31 cellular contexts compared by ENCODE assay signal in genomic region chr4:60345397-60345796, GRCh38.
DNase-seq lines count a peak whose midpoint lies in the region; ATAC-seq and TF ChIP-seq lines count a peak whose summit lies in the region.
"Had no signal": no experiment of that assay in that cellular context is flagged by ENCODE, and none has a peak within 500 bp of the region (broad histone marks: within the 10 kb centered on the region; RNA-seq: fewer than 3 reads in every experiment).

No MANE protein-coding gene starts in this region.

- POLR2A ChIA-PET in activated CD4-positive, alpha-beta memory T cell treated with anti-CD3 and anti-CD28 coated beads for 36 hours (lab: Charles Lee) = no interaction called here

- no peak overlapping the region for H3K4me2 ChIP-seq in osteoblast (ENCODE audit: insufficient read depth, low read length)
- H3K4me2 ChIP-seq: A549; BLaER1; BLaER1 treated with 17β-estradiol and CSF1 and Interleukin-3, amounts not matched to agents 10 nM and 100 nM had no signal

- H3K9me3 Mint-ChIP-seq in activated CD4-positive, alpha-beta memory T cell treated with anti-CD3 and anti-CD28 coated beads for 36 hours = no peaks in the 10 kb centered on the region
- H3K9me3 Mint-ChIP-seq: CD4-positive, alpha-beta T cell had no signal

- H3K4me3 Mint-ChIP-seq in activated CD4-positive, alpha-beta memory T cell treated with anti-CD3 and anti-CD28 coated beads for 36 hours = no peak overlapping the region
- H3K4me3 Mint-ChIP-seq: B cell; CD14-positive monocyte; CD4-positive, alpha-beta memory T cell; CD4-positive, alpha-beta T cell; CD4-positive, CD25-positive, alpha-beta regulatory T cell; CD8-positive, alpha-beta memory T cell; CD8-positive, alpha-beta T cell had no signal

- H3K27ac ChIP-seq in 22Rv1 (peak overlapping the region; percentile 50), osteoblast (ENCODE audit: low read depth, low read length) (no peak overlapping the region), tibial artery (peak overlapping the region; percentile 39 to 49)
- H3K27ac ChIP-seq: A549; BLaER1; BLaER1 treated with 17β-estradiol and CSF1 and Interleukin-3, amounts not matched to agents 10 nM and 100 nM; C4-2B had no signal

- ATAC-seq in HG02885 (IDR thresholded peaks at IDR 0.05; ENCODE audit: poor library complexity, unreplicated experiment) = no peak
- ATAC-seq: A549; CD8-positive, alpha-beta T cell had no signal

- H3K36me3 ChIP-seq in osteoblast (ENCODE audit: insufficient read depth, low read length) (no peaks in the 10 kb centered on the region), tibial artery (no peaks in the 10 kb centered on the region)
- H3K36me3 ChIP-seq: BE2C; BLaER1; BLaER1 treated with 17β-estradiol and CSF1 and Interleukin-3, amounts not matched to agents 10 nM and 100 nM had no signal

- TF ChIP-seq CTCF in 22Rv1 (IDR thresholded peaks at IDR 0.05) (no peak), osteoblast (IDR thresholded peaks at IDR 0.05; ENCODE audit: extremely low read depth, low read depth, low read length) (no peak), tibial artery (IDR thresholded peaks at IDR 0.05) (no peak)

- CTCF ChIA-PET in activated CD4-positive, alpha-beta memory T cell treated with anti-CD3 and anti-CD28 coated beads for 36 hours (lab: Charles Lee) = no interaction called here

- no peaks in the 10 kb centered on the region for H3K79me2 ChIP-seq in osteoblast (ENCODE audit: insufficient read depth, low read length)

- H3K4me1 ChIP-seq in osteoblast (ENCODE audit: insufficient read depth, low read length) = no peaks in the 10 kb centered on the region
- H3K4me1 ChIP-seq in tibial artery = peaks cover 0 to 29% (median 0%) of the 10 kb centered on the region in 4 donors
- H3K4me1 ChIP-seq: A549; BE2C; BLaER1; BLaER1 treated with 17β-estradiol and CSF1 and Interleukin-3, amounts not matched to agents 10 nM and 100 nM; Caco-2 had no signal

- no peak overlapping the region for H3K27ac Mint-ChIP-seq in activated CD4-positive, alpha-beta memory T cell treated with anti-CD3 and anti-CD28 coated beads for 36 hours
- H3K27ac Mint-ChIP-seq: B cell; CD14-positive monocyte; CD4-positive, alpha-beta memory T cell; CD4-positive, alpha-beta T cell; CD4-positive, CD25-positive, alpha-beta regulatory T cell; CD8-positive, alpha-beta memory T cell; CD8-positive, alpha-beta T cell had no signal

- no peaks in the 10 kb centered on the region for H4K20me1 ChIP-seq in osteoblast (ENCODE audit: insufficient read depth, low read length)
- H4K20me1 ChIP-seq: BLaER1; BLaER1 treated with 17β-estradiol and CSF1 and Interleukin-3, amounts not matched to agents 10 nM and 100 nM had no signal

- H3K27me3 Mint-ChIP-seq in activated CD4-positive, alpha-beta memory T cell treated with anti-CD3 and anti-CD28 coated beads for 36 hours = no peaks in the 10 kb centered on the region
- H3K27me3 Mint-ChIP-seq: B cell; CD4-positive, alpha-beta memory T cell; CD4-positive, alpha-beta T cell; CD4-positive, CD25-positive, alpha-beta regulatory T cell; CD8-positive, alpha-beta memory T cell had no signal

- H2AFZ ChIP-seq in osteoblast (ENCODE audit: low read length) = no peak overlapping the region

- H3K4me3 ChIP-seq in osteoblast (ENCODE audit: insufficient read depth, low read length) (no peak overlapping the region), tibial artery (no peak overlapping the region)
- H3K4me3 ChIP-seq: A549; BLaER1; BLaER1 treated with 17β-estradiol and CSF1 and Interleukin-3, amounts not matched to agents 10 nM and 100 nM had no signal

- no peaks in the 10 kb centered on the region for H3K4me1 Mint-ChIP-seq in activated CD4-positive, alpha-beta memory T cell treated with anti-CD3 and anti-CD28 coated beads for 36 hours (ENCODE audit: low read depth)
- H3K4me1 Mint-ChIP-seq: B cell; CD14-positive monocyte; CD4-positive, alpha-beta memory T cell; CD4-positive, CD25-positive, alpha-beta regulatory T cell; CD8-positive, alpha-beta memory T cell had no signal

- H3K27me3 ChIP-seq in osteoblast (ENCODE audit: insufficient read depth, low read length) = no peaks in the 10 kb centered on the region
- H3K27me3 ChIP-seq in tibial artery = no peaks in the 10 kb centered on the region
- H3K27me3 ChIP-seq: BE2C; BLaER1; BLaER1 treated with 17β-estradiol and CSF1 and Interleukin-3, amounts not matched to agents 10 nM and 100 nM had no signal

- DNase-seq in osteoblast (ENCODE audit: insufficient read length, low spot score, missing footprints) (peak; percentile 0), tibial artery (no peak), hippocampal formation (lab: John Stamatoyannopoulos, UW) (no peak)
- DNase-seq in activated CD4-positive, alpha-beta memory T cell treated with anti-CD3 and anti-CD28 coated beads for 36 hours = no peak
- DNase-seq: 8988T; ACHN; AML-193; BE2C; C1 segment of cervical spinal cord; Caco-2; Calu3; CD4-positive, alpha-beta memory T cell; CD4-positive, alpha-beta T cell; CD4-positive, CD25-positive, alpha-beta regulatory T cell; CD8-positive, alpha-beta memory T cell; CD8-positive, alpha-beta T cell; COR-L47; DMS 273 treated with DMSO at 0.1 percent for 48 hours; DMS153; DMS79; DMS79 treated with DMSO at 0.1 percent for 48 hours; DND-41; EL had no signal

- H3K36me3 Mint-ChIP-seq in activated CD4-positive, alpha-beta memory T cell treated with anti-CD3 and anti-CD28 coated beads for 36 hours = no peaks in the 10 kb centered on the region
- H3K36me3 Mint-ChIP-seq: CD14-positive monocyte; CD4-positive, alpha-beta memory T cell; CD4-positive, CD25-positive, alpha-beta regulatory T cell; CD8-positive, alpha-beta memory T cell; CD8-positive, alpha-beta T cell had no signal

- H3K9me3 ChIP-seq in osteoblast (ENCODE audit: low read depth, low read length) = no peaks in the 10 kb centered on the region
- no peaks in the 10 kb centered on the region for H3K9me3 ChIP-seq in tibial artery
- H3K9me3 ChIP-seq: A549; BE2C; BLaER1; BLaER1 treated with 17β-estradiol and CSF1 and Interleukin-3, amounts not matched to agents 10 nM and 100 nM; Caco-2 had no signal

- intact Hi-C loops in tibial artery (cut with DNase I; ENCODE audit: low total_unique reads) = no loop called here
- intact Hi-C loops in activated CD4-positive, alpha-beta memory T cell treated with anti-CD3 and anti-CD28 coated beads for 36 hours (cut with micrococcal nuclease) = no loop called here
